ENCODE assay signal across 24 cellular contexts in genomic region chr3:64921666-64922065, GRCh38.
"Had no signal": no experiment of that assay in that cellular context is flagged by ENCODE, and none has a peak within 500 bp of the region (broad histone marks: within the 10 kb centered on the region; RNA-seq: fewer than 3 reads in every experiment).

No MANE protein-coding gene starts in this region.

- H3K4me3 ChIP-seq: gastrocnemius medialis, left lung, lower lobe of right lung, pancreas, right lobe of liver, suprapubic skin, transverse colon, upper lobe of right lung, uterus had no signal

- H3K4me1 ChIP-seq: left lung, lower lobe of right lung, pancreas, right lobe of liver, suprapubic skin, upper lobe of right lung, uterus had no signal

- H3K9me3 ChIP-seq: gastrocnemius medialis, lower lobe of right lung, neutrophil, pancreas, right lobe of liver, suprapubic skin, transverse colon, upper lobe of right lung, uterus had no signal

- H3K36me3 ChIP-seq: gastrocnemius medialis, left lung, lower lobe of right lung, neutrophil, pancreas, right lobe of liver, suprapubic skin, transverse colon, upper lobe of right lung, uterus had no signal

- DNase-seq: cortex of kidney; effector memory CD8-positive, alpha-beta T cell; foreskin fibroblast; gastrocnemius medialis; head of caudate nucleus; hippocampal formation; left cardiac atrium; left lung; lower lobe of right lung; natural killer cell; pancreas; retina; right lobe of liver; small intestine; stimulated activated CD4-positive, alpha-beta T cell treated with anti-CD3 and anti-CD28 coated beads, Interleukin-15, amount 100 ng/mL, for 24 hours; stimulated activated CD4-positive, alpha-beta T cell treated with anti-CD3 and anti-CD28 coated beads, Interleukin-2, amount 100 ng/mL, for 48 hours; stimulated activated naive B cell treated with anti-CD40 and anti-IgM and Interleukin-4, amounts not matched to agents 10 μg/mL and 1 μg/mL and 100 μg/mL, for 72 hours; transverse colon; upper lobe of right lung; uterus had no signal

- FAIRE-seq: endometrium, islet of Langerhans, pancreas, small intestine had no signal

- H3K27ac ChIP-seq: left lung, lower lobe of right lung, neutrophil, pancreas, right lobe of liver, suprapubic skin, transverse colon, upper lobe of right lung, uterus had no signal

- H3K27me3 ChIP-seq: gastrocnemius medialis, left lung, neutrophil, pancreas, right lobe of liver, suprapubic skin, transverse colon, upper lobe of right lung, uterus had no signal
